ENCODE assay signal across 14 cellular contexts in genomic region chr20:49579874-49580817, GRCh38. TPM values are rescaled to one million over a fixed set of nuclear protein-coding genes. Genes with fewer than 3 reads are reported as not detected.
DNase-seq lines count a peak whose midpoint lies in the region; ATAC-seq and TF ChIP-seq lines count a peak whose summit lies in the region.
"Had no signal": no experiment of that assay in that cellular context is flagged by ENCODE, and none has a peak within 500 bp of the region (broad histone marks: within the 10 kb centered on the region; RNA-seq: fewer than 3 reads in every experiment).

No MANE protein-coding gene starts in this region.

- TF ChIP-seq CTCF in AG09309 (IDR thresholded peaks at IDR 0.05; ENCODE audit: control insufficient read depth, insufficient read depth, low read depth, low read length, missing control alignments): no peak
- no peak for TF ChIP-seq CTCF in osteoblast (IDR thresholded peaks at IDR 0.05; ENCODE audit: extremely low read depth, low read depth, low read length)
- TF ChIP-seq CTCF in GM10266 (IDR thresholded peaks at IDR 0.05; ENCODE audit: control insufficient read depth, insufficient read depth, low read depth, missing control alignments): no peak
- TF ChIP-seq CTCF in GM13976 (IDR thresholded peaks at IDR 0.05; ENCODE audit: borderline replicate concordance, control extremely low read depth, extremely low read depth, insufficient read depth, missing control alignments): no peak

- H3K4me3 ChIP-seq in AG09309 (ENCODE audit: control insufficient read depth, low read depth, low read length): no peak overlapping the region
- H3K4me3 ChIP-seq in adipocyte (ENCODE audit: low read length): no peak overlapping the region
- H3K4me3 ChIP-seq in osteoblast (ENCODE audit: insufficient read depth, low read length): no peak overlapping the region
- H3K4me3 ChIP-seq: gastrocnemius medialis had no signal

- no peaks in the 10 kb centered on the region for H4K20me1 ChIP-seq in osteoblast (ENCODE audit: insufficient read depth, low read length)

- H3K9ac ChIP-seq in adipocyte (ENCODE audit: low read length): peak overlapping the region; percentile 77

- no peaks in the 10 kb centered on the region for H3K27me3 ChIP-seq in adipocyte (replicated peaks; ENCODE audit: control insufficient read depth, insufficient read depth, low read length)
- H3K27me3 ChIP-seq in osteoblast (ENCODE audit: insufficient read depth, low read length): no peaks in the 10 kb centered on the region
- H3K27me3 ChIP-seq: gastrocnemius medialis had no signal

- peak; percentile 14 for ATAC-seq in Right ventricle myocardium superior (ENCODE audit: poor library complexity)
- no peak for ATAC-seq in HG02759 (IDR thresholded peaks at IDR 0.05; ENCODE audit: unreplicated experiment)
- ATAC-seq: gastrocnemius medialis; stimulated activated naive B cell treated with anti-CD40 and anti-IgM and Interleukin-4, amounts not matched to agents 10 μg/mL and 1 μg/mL and 100 μg/mL, for 72 hours had no signal

- H2AFZ ChIP-seq in osteoblast (ENCODE audit: low read length): peak overlapping the region; percentile 20

- in situ Hi-C loops in GM13976 (cut with MboI; ENCODE audit: low sequenced_read_pairs, unreplicated experiment): no loop called here

- H3K36me3 ChIP-seq in adipocyte (ENCODE audit: control insufficient read depth, insufficient read depth, low read length, severe bottlenecking): no peaks in the 10 kb centered on the region
- H3K36me3 ChIP-seq in osteoblast (ENCODE audit: insufficient read depth, low read length): no peaks in the 10 kb centered on the region
- H3K36me3 ChIP-seq: gastrocnemius medialis had no signal

- peaks cover 9% of the 10 kb centered on the region for H3K9me3 ChIP-seq in adipocyte (ENCODE audit: control insufficient read depth, low read length)
- peaks cover 6% of the 10 kb centered on the region for H3K9me3 ChIP-seq in osteoblast (ENCODE audit: low read depth, low read length)
- H3K9me3 ChIP-seq: gastrocnemius medialis had no signal

- peak; percentile 68 for DNase-seq in AG09309 (ENCODE audit: low read depth)
- peak; percentile 88 for DNase-seq in adipocyte (ENCODE audit: low read depth)
- DNase-seq in Right ventricle myocardium superior: peak; percentile 66
- DNase-seq in osteoblast (ENCODE audit: insufficient read length, low spot score, missing footprints): peak; percentile 58
- DNase-seq in GM10266 (ENCODE audit: extremely low spot score): no peak
- no peak for DNase-seq in GM13976 (ENCODE audit: low spot score)
- no peak for DNase-seq in SK-N-DZ (ENCODE audit: low spot score)
- DNase-seq: anterior cingulate cortex; C1 segment of cervical spinal cord; gastrocnemius medialis; MV-4-11; stimulated activated naive B cell treated with anti-CD40 and anti-IgM and Interleukin-4, amounts not matched to agents 10 μg/mL and 1 μg/mL and 100 μg/mL, for 72 hours; T-helper 1 cell had no signal

- intact Hi-C loops in Right ventricle myocardium superior (cut with DNase I): no loop called here

- peak overlapping the region; percentile 37 for H3K4me2 ChIP-seq in osteoblast (ENCODE audit: insufficient read depth, low read length)

- H3K4me1 ChIP-seq in adipocyte (ENCODE audit: control insufficient read depth, insufficient read depth, low read length) (peaks cover 54% of the 10 kb centered on the region), osteoblast (ENCODE audit: insufficient read depth, low read length) (peaks cover 46% of the 10 kb centered on the region)

- peak overlapping the region; percentile 11 for H3K27ac ChIP-seq in osteoblast (ENCODE audit: low read depth, low read length)

- no peaks in the 10 kb centered on the region for H3K79me2 ChIP-seq in osteoblast (ENCODE audit: insufficient read depth, low read length)

RNA-seq across cellular contexts. Expression of gene PTGIS, which starts 12.2 kb away (rescaled TPM):
- 26.9 TPM for total RNA-seq in Right ventricle myocardium superior
- total RNA-seq in osteoblast: 33.6 and 89.8 TPM in 2 replicates
- polyA plus RNA-seq in SK-N-DZ (2014; cell fraction: cytosol; rRNA removed): 4.9 and 10.9 TPM in 2 replicates
- 3.0 and 5.4 TPM in 2 replicates for polyA plus RNA-seq in SK-N-DZ (2014; cell fraction: nucleus; rRNA removed)

Comparison
In these comparisons a context has a peak if more than half of its experiments do, and no peak if none do; other contexts are left out.
1. DNase-seq: peak in AG09309 (single experiment), adipocyte (single experiment), Right ventricle myocardium superior (single experiment) and osteoblast (single experiment); none in GM10266 (single experiment), GM13976 (single experiment) and SK-N-DZ (single experiment).